ENCODE assay signal across 11 cellular contexts in the genomic region with DNA sequence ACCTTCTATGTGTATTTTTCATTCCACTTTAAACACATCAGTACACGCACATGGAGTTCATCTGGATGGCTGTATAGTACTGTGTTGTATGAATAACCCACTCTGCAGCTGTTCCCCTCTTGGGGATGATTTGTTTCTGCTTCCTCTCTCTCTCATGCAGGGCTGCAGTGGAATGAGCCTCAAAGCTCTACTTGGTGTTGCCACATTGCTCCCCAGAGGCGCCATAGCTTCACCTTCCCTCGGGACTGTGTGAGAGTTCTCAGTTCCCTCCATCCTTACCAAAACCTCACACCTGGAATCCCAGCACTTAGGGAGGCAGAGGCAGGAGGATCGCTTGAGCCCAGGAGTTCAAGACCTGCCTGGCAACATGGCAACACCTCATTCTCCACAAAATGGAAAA. TPM values are rescaled to one million over a fixed set of nuclear protein-coding genes. Genes with fewer than 3 reads are reported as not detected.
A peak's percentile ranks its signal among the peaks of the same experiment; 100 is the strongest.
DNase-seq lines count a peak whose midpoint lies in the region; ATAC-seq, FAIRE-seq and TF ChIP-seq lines count a peak whose summit lies in the region.
"Had no signal": no experiment of that assay in that cellular context is flagged by ENCODE, and none has a peak within 500 bp of the region (broad histone marks: within the 10 kb centered on the region; RNA-seq: fewer than 3 reads in every experiment).

No MANE protein-coding gene starts in this region.

- DNase-seq in left lung (no peak), WERI-Rb-1 (no peak), RCC 7860 (ENCODE audit: low spot score) (no peak)
- DNase-seq: activated T-cell treated with anti-CD3 and anti-CD28 coated beads, Interleukin-2, amount 50 U/mL, for 1 hour; lower lobe of right lung; NCI-H510A treated with DMSO at 0.1 percent for 48 hours had no signal

- no peak overlapping the region for H3K27ac ChIP-seq in left lung
- H3K27ac ChIP-seq in WERI-Rb-1, result no peak overlapping the region
- H3K27ac ChIP-seq: lower lobe of right lung had no signal

- ATAC-seq in GM18858 (IDR thresholded peaks at IDR 0.05; ENCODE audit: unreplicated experiment), result peak; percentile 67
- ATAC-seq in GM21515 (IDR thresholded peaks at IDR 0.05; ENCODE audit: unreplicated experiment), result peak; percentile 65
- peak; percentile 81 for ATAC-seq in HG03460 (IDR thresholded peaks at IDR 0.05; ENCODE audit: unreplicated experiment)
- ATAC-seq in left lung, result peak; percentile 10
- no peak for ATAC-seq in HG02870 (IDR thresholded peaks at IDR 0.05; ENCODE audit: unreplicated experiment)

- H3K4me1 ChIP-seq in left lung, result peaks cover 0 to 15% of the 10 kb centered on the region in 2 donors
- H3K4me1 ChIP-seq: lower lobe of right lung had no signal

- no peak for FAIRE-seq in RCC 7860 (lab: Jason Lieb, UNC)
- FAIRE-seq: frontal cortex had no signal

- H3K36me3 ChIP-seq in left lung, result peaks cover 0 to 19% of the 10 kb centered on the region in 2 donors
- peaks cover 8% of the 10 kb centered on the region for H3K36me3 ChIP-seq in WERI-Rb-1

- H3K27me3 ChIP-seq in left lung, result no peaks in the 10 kb centered on the region
- H3K27me3 ChIP-seq in WERI-Rb-1 (ENCODE audit: insufficient read depth, low read depth, severe bottlenecking), result no peaks in the 10 kb centered on the region

- TF ChIP-seq CTCF in left lung (IDR thresholded peaks at IDR 0.05) (no peak), WERI-Rb-1 (IDR thresholded peaks at IDR 0.05; ENCODE audit: low read depth, low read length) (no peak)

- H3K4me3 ChIP-seq in left lung, result no peak overlapping the region
- H3K4me3 ChIP-seq in WERI-Rb-1 (ENCODE audit: low read depth, low read length), result no peak overlapping the region
- H3K4me3 ChIP-seq: lower lobe of right lung had no signal

- intact Hi-C loops in left lung (cut with DNase I), result no loop called here

- H3K9me3 ChIP-seq in left lung, result no peaks in the 10 kb centered on the region
- H3K9me3 ChIP-seq in WERI-Rb-1 (ENCODE audit: severe bottlenecking), result no peaks in the 10 kb centered on the region
- H3K9me3 ChIP-seq: lower lobe of right lung had no signal

RNA-seq across cellular contexts. Expression of gene GPR183, which starts 28.4 kb away (rescaled TPM):
- 10 to 100 TPM in 1 of 2 donors, 1 to 10 TPM in 1; 7.4 to 10.9 TPM for total RNA-seq in left lung
